ENCODE assay signal across 16 cellular contexts in the genomic region with DNA sequence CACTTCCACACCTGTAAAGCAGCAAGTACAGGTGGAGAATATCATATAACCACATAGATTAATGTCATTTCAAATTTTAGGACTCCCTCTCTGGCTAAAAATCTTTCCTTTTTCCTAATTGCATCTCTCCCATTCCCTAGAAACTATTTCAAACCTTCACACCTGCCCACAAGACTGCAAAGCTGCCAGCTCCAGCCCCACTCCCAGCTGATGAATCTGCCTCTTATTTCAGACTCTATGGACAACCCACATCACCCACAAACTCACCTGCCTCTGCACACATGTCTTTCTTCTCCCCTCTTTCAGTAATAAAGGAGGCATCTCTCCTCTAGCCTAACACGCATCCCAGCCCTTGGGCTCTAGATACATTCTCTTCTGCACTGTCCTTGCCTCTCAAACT.
A peak's percentile ranks its signal among the peaks of the same experiment; 100 is the strongest.
DNase-seq lines count a peak whose midpoint lies in the region; TF ChIP-seq lines count a peak whose summit lies in the region.
"Had no signal": no experiment of that assay in that cellular context is flagged by ENCODE, and none has a peak within 500 bp of the region (broad histone marks: within the 10 kb centered on the region; RNA-seq: fewer than 3 reads in every experiment).

No MANE protein-coding gene starts in this region.

- intact Hi-C loops in esophagus muscularis mucosa (cut with DNase I) = no loop called here
- intact Hi-C loops in posterior cingulate gyrus (cut with DNase I) = no loop called here

- no peaks in the 10 kb centered on the region for H3K36me3 ChIP-seq in esophagus muscularis mucosa
- H3K36me3 ChIP-seq: BLaER1 treated with 17β-estradiol and CSF1 and Interleukin-3, amounts not matched to agents 10 nM and 100 nM had no signal

- H3K27me3 ChIP-seq in esophagus muscularis mucosa = no peaks in the 10 kb centered on the region
- H3K27me3 ChIP-seq: BLaER1 treated with 17β-estradiol and CSF1 and Interleukin-3, amounts not matched to agents 10 nM and 100 nM had no signal

- no peaks in the 10 kb centered on the region for H3K9me3 ChIP-seq in esophagus muscularis mucosa
- H3K9me3 ChIP-seq: A549; BLaER1 treated with 17β-estradiol and CSF1 and Interleukin-3, amounts not matched to agents 10 nM and 100 nM; Caco-2 had no signal

- no peak for TF ChIP-seq CTCF in esophagus muscularis mucosa (IDR thresholded peaks at IDR 0.05)

- no peak for TF ChIP-seq EP300 in esophagus muscularis mucosa (IDR thresholded peaks at IDR 0.05)

- DNase-seq in esophagus muscularis mucosa (ENCODE audit: extremely low spot score) = peak; percentile 10
- DNase-seq in posterior cingulate gyrus = peak in 6 of 10 donors; percentile 24 to 83 (median 60)
- no peak for DNase-seq in T-helper 9 cell
- DNase-seq in NCI-H1105 treated with DMSO at 0.1 percent for 48 hours (lab: John Stamatoyannopoulos, UW) = no peak
- DNase-seq: AML-193; Caco-2; Calu3; CD4-positive, alpha-beta T cell; CD8-positive, alpha-beta T cell; DMS79 treated with DMSO at 0.1 percent for 48 hours; GF-D8 had no signal

- H3K4me1 ChIP-seq in esophagus muscularis mucosa = peaks cover 0 to 19% (median 9%) of the 10 kb centered on the region in 4 donors
- H3K4me1 ChIP-seq: A549, Caco-2 had no signal

- H3K27ac ChIP-seq in angular gyrus (ENCODE audit: low read depth, low read length) (peak overlapping the region; percentile 16), esophagus muscularis mucosa (replicated peaks in 1 of 4) (no peak overlapping the region)
- H3K27ac ChIP-seq: 22Rv1; A549; BLaER1 treated with 17β-estradiol and CSF1 and Interleukin-3, amounts not matched to agents 10 nM and 100 nM; C4-2B had no signal

- WGBS in esophagus muscularis mucosa = 83% methylated on average over 1 of the region's 1 CpG

- TF ChIP-seq POLR2A in esophagus muscularis mucosa (IDR thresholded peaks at IDR 0.05; ENCODE audit: low read depth) = no peak

- H3K4me3 ChIP-seq in esophagus muscularis mucosa = no peak overlapping the region
- H3K4me3 ChIP-seq: A549; BLaER1 treated with 17β-estradiol and CSF1 and Interleukin-3, amounts not matched to agents 10 nM and 100 nM had no signal

Comparison
In these comparisons a context has a peak if more than half of its experiments do, and no peak if none do; other contexts are left out.
1. DNase-seq: peak in esophagus muscularis mucosa (single experiment) and posterior cingulate gyrus (6 of 10); none in T-helper 9 cell (single experiment) and NCI-H1105 treated with DMSO at 0.1 percent for 48 hours (single experiment).